In the genomic region with DNA sequence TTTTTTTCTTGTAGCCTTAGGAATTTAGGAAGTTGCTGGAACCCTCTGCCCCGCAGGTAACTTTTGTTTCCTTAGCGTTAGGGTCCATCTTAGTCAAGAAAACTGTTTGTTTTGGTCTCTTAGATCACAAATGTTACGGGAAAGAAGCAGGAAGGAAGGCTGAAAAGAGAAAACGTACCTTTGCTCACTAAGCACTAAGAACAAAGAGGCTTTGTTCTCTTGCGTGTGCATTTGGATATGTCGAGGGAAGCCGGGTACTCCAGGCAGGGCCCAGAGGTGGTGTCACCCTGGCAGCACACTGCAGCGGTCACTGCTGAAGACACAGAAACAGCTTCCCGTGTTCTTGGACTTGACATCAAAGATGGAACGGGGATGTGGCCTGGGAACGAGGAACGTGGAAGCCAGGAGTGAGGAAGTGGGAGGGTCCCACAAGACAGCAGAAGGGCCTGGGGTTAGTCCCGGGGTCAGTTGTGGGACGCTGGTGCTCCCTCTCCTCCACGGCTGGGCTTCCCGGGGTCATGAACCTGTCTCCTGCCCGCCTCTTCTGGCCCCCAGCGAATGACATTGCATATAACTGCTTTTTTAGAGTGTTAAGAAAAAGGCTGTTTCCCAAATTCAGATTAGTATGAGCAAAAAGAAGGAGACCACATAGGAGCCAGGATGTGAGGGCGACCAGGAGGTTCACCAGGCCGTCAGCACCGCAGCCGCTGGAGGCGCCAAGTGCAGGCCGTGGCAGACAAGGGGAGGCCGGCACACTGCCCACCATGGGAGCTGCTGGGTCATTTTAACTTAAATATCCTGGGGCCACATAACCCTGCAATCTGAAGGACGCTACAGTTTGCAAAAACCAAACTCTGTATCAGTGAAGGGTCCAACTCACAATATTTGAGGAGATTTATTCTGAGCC, we compare ENCODE assay signal across 13 cellular contexts. TPM values are rescaled to one million over a fixed set of nuclear protein-coding genes. Genes with fewer than 3 reads are reported as not detected.
A peak's percentile ranks its signal among the peaks of the same experiment; 100 is the strongest.
DNase-seq lines count a peak whose midpoint lies in the region; ATAC-seq, FAIRE-seq and TF ChIP-seq lines count a peak whose summit lies in the region.
"Had no signal": no experiment of that assay in that cellular context is flagged by ENCODE, and none has a peak within 500 bp of the region (broad histone marks: within the 10 kb centered on the region; RNA-seq: fewer than 3 reads in every experiment).

No MANE protein-coding gene starts in this region.

- H3K36me3 ChIP-seq in mammary epithelial cell (ENCODE audit: insufficient read depth, low read length): no peaks in the 10 kb centered on the region

- peak; percentile 35 to 41 for ATAC-seq in left cardiac atrium
- ATAC-seq: activated T-cell treated with anti-CD3 and anti-CD28 coated beads, Interleukin-2, amount 50 U/mL, for 72 hours had no signal

- no peaks in the 10 kb centered on the region for H3K9me3 Mint-ChIP-seq in MCF 10A (ENCODE audit: unreplicated experiment)
- no peaks in the 10 kb centered on the region for H3K9me3 Mint-ChIP-seq in nephron progenitor cell
- H3K9me3 Mint-ChIP-seq: activated T-cell treated with anti-CD3 and anti-CD28 coated beads, Interleukin-2, amount 50 U/mL, for 72 hours; naive B cell had no signal

- in situ Hi-C loops in mammary epithelial cell (cut with MboI; ENCODE audit: low sequenced_read_pairs in 2 of 2): no loop called here

- H3K36me3 Mint-ChIP-seq in MCF 10A (ENCODE audit: insufficient read depth, unreplicated experiment) (no peaks in the 10 kb centered on the region), nephron progenitor cell (ENCODE audit: low read depth) (peaks cover 39% of the 10 kb centered on the region)

- BruUV-seq in MCF 10A (replicated peaks; lab: Mats Ljungman, UMichigan): no TSS peak
- no TSS peak for BruUV-seq in mammary epithelial cell (replicated peaks; lab: Mats Ljungman, UMichigan)

- DNase-seq in MCF 10A (ENCODE audit: unreplicated experiment): no peak
- DNase-seq in mammary epithelial cell: no peak
- DNase-seq in left cardiac atrium: no peak
- DNase-seq in nephron progenitor cell: no peak
- no peak for DNase-seq in urothelium cell line (ENCODE audit: low spot score)
- no peak for DNase-seq in activated CD4-positive, alpha-beta T cell treated with anti-CD3 and anti-CD28 coated beads for 4 hours
- no peak for DNase-seq in HEK293T (ENCODE audit: extremely low spot score)
- DNase-seq in NCI-H446 (lab: John Stamatoyannopoulos, UW): no peak
- DNase-seq: activated T-cell treated with anti-CD3 and anti-CD28 coated beads, Interleukin-2, amount 50 U/mL, for 72 hours; foreskin fibroblast; naive B cell had no signal

- H3K4me1 Mint-ChIP-seq in MCF 10A (ENCODE audit: insufficient read depth, unreplicated experiment): peaks cover 19% of the 10 kb centered on the region
- peaks cover 92% of the 10 kb centered on the region for H3K4me1 Mint-ChIP-seq in nephron progenitor cell

- H3K9me3 ChIP-seq in mammary epithelial cell (replicated peaks; ENCODE audit: insufficient read depth, low read length): no peaks in the 10 kb centered on the region

- no peaks in the 10 kb centered on the region for H3K27me3 ChIP-seq in mammary epithelial cell (ENCODE audit: insufficient read depth, low read length)

- intact Hi-C loops in MCF 10A (cut with micrococcal nuclease): no loop called here
- intact Hi-C loops in mammary epithelial cell (cut with micrococcal nuclease): no loop called here
- intact Hi-C loops in left cardiac atrium (cut with DNase I): no loop called here

- no peak overlapping the region for H3K27ac ChIP-seq in mammary epithelial cell (ENCODE audit: insufficient read depth, low read depth, low read length)

- WGBS in mammary epithelial cell (ENCODE audit: low coverage, missing lambda C conversion rate): 65% methylated on average over 24 of the region's 26 CpGs

- peak; percentile 79 for FAIRE-seq in urothelium cell line (lab: Jason Lieb, UNC)
- FAIRE-seq: G401.6, HTR-8/SVneo had no signal

- H3K27ac Mint-ChIP-seq in MCF 10A (ENCODE audit: low read depth, unreplicated experiment) (peak overlapping the region; percentile 44), nephron progenitor cell (peak overlapping the region; percentile 92)

- H3K4me3 Mint-ChIP-seq in MCF 10A (ENCODE audit: unreplicated experiment) (no peak overlapping the region), nephron progenitor cell (peak overlapping the region; percentile 47)
- H3K4me3 Mint-ChIP-seq: activated T-cell treated with anti-CD3 and anti-CD28 coated beads, Interleukin-2, amount 50 U/mL, for 72 hours had no signal

- H3K9ac ChIP-seq in mammary epithelial cell (ENCODE audit: insufficient read depth, low read length): no peak overlapping the region

- H2AFZ ChIP-seq in mammary epithelial cell (ENCODE audit: low read depth, low read length): no peak overlapping the region

- H3K4me1 ChIP-seq in mammary epithelial cell (ENCODE audit: insufficient read depth, low read length): peaks cover 17% of the 10 kb centered on the region

- POLR2A ChIA-PET in MCF 10A (lab: Yijun Ruan, JAX) (no interaction called here), HEK293T (lab: Yijun Ruan, JAX) (no interaction called here)

- TF ChIP-seq CTCF in MCF 10A (IDR thresholded peaks at IDR 0.05; ENCODE audit: unreplicated experiment) (no peak), mammary epithelial cell (conservative IDR thresholded peaks at IDR 0.05 in 1 of 2, IDR thresholded peaks at IDR 0.05 in 1 of 2; ENCODE audit: extremely low read depth in 1 of 2, insufficient read depth in 1 of 2, low read depth in 1 of 2, low read length in 2 of 2) (no peak), nephron progenitor cell (IDR thresholded peaks at IDR 0.05) (no peak)

- CTCF ChIA-PET in MCF 10A (lab: Yijun Ruan, JAX): no interaction called here
- CTCF ChIA-PET in mammary epithelial cell (lab: Charles Lee; ENCODE audit: low non-redundant PET): no interaction called here
- CTCF ChIA-PET in HEK293T (lab: Yijun Ruan, JAX): no interaction called here

- dilution Hi-C loops in mammary epithelial cell (cut with HindIII; ENCODE audit: low sequenced_read_pairs): no loop called here

- H3K27me3 Mint-ChIP-seq in MCF 10A (ENCODE audit: insufficient read depth, unreplicated experiment) (no peaks in the 10 kb centered on the region), nephron progenitor cell (ENCODE audit: low read depth, poor library complexity) (peaks cover under 1% of the 10 kb centered on the region)

- no peak overlapping the region for H3K4me2 ChIP-seq in mammary epithelial cell (ENCODE audit: insufficient read depth, low read depth, low read length)

- no peak overlapping the region for H3K4me3 ChIP-seq in mammary epithelial cell (replicated peaks in 1 of 3; ENCODE audit: insufficient read depth in 1 of 3, low read depth in 2 of 3, low read length in 3 of 3)

- peaks cover 2% of the 10 kb centered on the region for H4K20me1 ChIP-seq in mammary epithelial cell (ENCODE audit: insufficient read depth, low read length)

- H3K79me2 ChIP-seq in mammary epithelial cell (ENCODE audit: insufficient read depth, low read length): peaks cover 7% of the 10 kb centered on the region

TF ChIP-seq in HEK293T, 16 proteins besides CTCF, POLR2A, EP300 and RAD21:
- TF ChIP-seq FOXK2 (IDR thresholded peaks at IDR 0.05) (no peak), NFRKB (IDR thresholded peaks at IDR 0.05) (no peak), ARNT (IDR thresholded peaks at IDR 0.05) (no peak), SP1 (IDR thresholded peaks at IDR 0.05) (no peak), ELF4 (IDR thresholded peaks at IDR 0.05) (no peak), BHLHE40 (IDR thresholded peaks at IDR 0.05; ENCODE audit: borderline replicate concordance) (no peak), CTBP1 (IDR thresholded peaks at IDR 0.05; ENCODE audit: borderline replicate concordance) (no peak), LEF1 (IDR thresholded peaks at IDR 0.05; ENCODE audit: borderline replicate concordance) (no peak), HDGF (IDR thresholded peaks at IDR 0.05; ENCODE audit: borderline replicate concordance) (no peak), TARDBP (IDR thresholded peaks at IDR 0.05) (no peak), FOXM1 (IDR thresholded peaks at IDR 0.05; ENCODE audit: borderline replicate concordance) (no peak), L3MBTL2 (conservative IDR thresholded peaks at IDR 0.05) (no peak), SUZ12 (IDR thresholded peaks at IDR 0.05) (no peak), FOXA1 (IDR thresholded peaks at IDR 0.05) (no peak), ZNF384 (IDR thresholded peaks at IDR 0.05) (no peak)
- TF ChIP-seq, protein P1, sequence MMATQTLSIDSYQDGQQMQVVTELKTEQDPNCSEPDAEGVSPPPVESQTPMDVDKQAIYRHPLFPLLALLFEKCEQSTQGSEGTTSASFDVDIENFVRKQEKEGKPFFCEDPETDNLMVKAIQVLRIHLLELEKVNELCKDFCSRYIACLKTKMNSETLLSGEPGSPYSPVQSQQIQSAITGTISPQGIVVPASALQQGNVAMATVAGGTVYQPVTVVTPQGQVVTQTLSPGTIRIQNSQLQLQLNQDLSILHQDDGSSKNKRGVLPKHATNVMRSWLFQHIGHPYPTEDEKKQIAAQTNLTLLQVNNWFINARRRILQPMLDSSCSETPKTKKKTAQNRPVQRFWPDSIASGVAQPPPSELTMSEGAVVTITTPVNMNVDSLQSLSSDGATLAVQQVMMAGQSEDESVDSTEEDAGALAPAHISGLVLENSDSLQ (IDR thresholded peaks at IDR 0.05): no peak

RNA-seq across cellular contexts. Expression of gene ATP11A, which starts 31.6 kb away (rescaled TPM):
- total RNA-seq in MCF 10A (2022): 41.2 and 42.7 TPM in 2 replicates
- 10 to 100 TPM; 13.2 to 36.9 TPM for total RNA-seq in mammary epithelial cell
- 3.5 TPM for polyA plus RNA-seq in mammary epithelial cell
- 38.6 TPM for polyA minus RNA-seq in mammary epithelial cell
- 10 to 100 TPM; 58.5 to 69.9 TPM for total RNA-seq in left cardiac atrium
